In the genomic region with DNA sequence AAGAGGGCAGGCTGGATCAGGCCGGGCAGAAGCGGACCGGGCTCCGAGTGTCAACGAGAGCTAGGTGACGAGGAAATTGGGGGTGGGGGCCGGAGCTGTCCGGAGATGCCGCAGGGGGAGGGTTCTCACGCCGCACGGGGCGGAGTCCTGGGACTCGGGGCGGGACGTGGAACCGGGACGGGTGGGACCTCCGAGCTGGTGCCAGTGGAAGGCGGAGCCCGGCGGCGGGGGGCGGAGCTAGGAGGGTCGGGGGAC, we compare ENCODE assay signal across 6 cellular contexts. TPM values are rescaled to one million over a fixed set of nuclear protein-coding genes. Genes with fewer than 3 reads are reported as not detected.
DNase-seq lines count a peak whose midpoint lies in the region; ATAC-seq, FAIRE-seq and TF ChIP-seq lines count a peak whose summit lies in the region.

No MANE protein-coding gene starts in this region.

- intact Hi-C loops in HepG2 (cut with micrococcal nuclease; ENCODE audit: unreplicated experiment): loop anchor here (5.0 kb wide), 1 partner anchor 54 kb away; the partner anchor contains the start of gene STIP1

- in situ Hi-C loops in HepG2 (cut with HindIII; ENCODE audit: extremely low pct_ligation_motif_present, low pct_unique_long_range_greater_than_20kb): loop anchor here (5.0 kb wide), 1 partner anchor 61 kb away; the partner anchor contains the start of gene CATSPERZ

- BruUV-seq in HepG2 (replicated peaks; lab: Mats Ljungman, UMichigan): no TSS peak

- POLR2A ChIA-PET in HepG2 (lab: Yijun Ruan, JAX): interaction anchor here (0.6 to 8.3 kb wide), 20 partner anchors 8 to 90 kb away, joined by 3 to 113 read pairs (median 6); partner anchors contain the start of genes BAD, DNAJC4, ESRRA and MACROD1

- H3K27ac ChIP-seq in WERI-Rb-1 (peak overlapping the region; percentile 86), HepG2 (ENCODE audit: extremely low read length, insufficient read depth, low read length) (peak overlapping the region; percentile 91)

- no peak overlapping the region for H2AFZ ChIP-seq in HepG2 (ENCODE audit: low read length)

- H3K9ac ChIP-seq in HepG2 (ENCODE audit: insufficient read depth, low read depth, low read length): peak overlapping the region; percentile 92

- CTCF ChIA-PET in HepG2 (lab: Yijun Ruan, JAX; ENCODE audit: low intra/inter-chr PET ratio, low total read pairs): no interaction called here

- ATAC-seq in GM21360 (IDR thresholded peaks at IDR 0.05; ENCODE audit: unreplicated experiment) (peak; percentile 60), HepG2 (peak; percentile 71)

- TF ChIP-seq EP300 in HepG2 (IDR thresholded peaks at IDR 0.05; ENCODE audit: low read depth in 2 of 2, low read length in 2 of 2) (no peak), HepG2 (CRISPR knock-in tag; IDR thresholded peaks at IDR 0.05; ENCODE audit: borderline replicate concordance) (no peak)

- H3K79me2 ChIP-seq in HepG2 (ENCODE audit: insufficient read depth, low read length): peaks cover 23% of the 10 kb centered on the region

- DNase-seq in WERI-Rb-1: no peak
- no peak for DNase-seq in HepG2 (ENCODE audit: low spot score)
- no peak for DNase-seq in SW480 (ENCODE audit: low spot score)
- no peak for DNase-seq in NCI-H146 (lab: John Stamatoyannopoulos, UW)
- DNase-seq in AG20443 (ENCODE audit: low spot score): no peak

- H3K4me2 ChIP-seq in HepG2 (ENCODE audit: low read depth, low read length): peak overlapping the region; percentile 100; the same call in 1 of the 2 replicates

- no peak for TF ChIP-seq POLR2A in HepG2 (IDR thresholded peaks at IDR 0.05; ENCODE audit: insufficient read depth in 1 of 2, low read depth in 2 of 2, low read length in 2 of 2)

- H3K27me3 ChIP-seq in WERI-Rb-1 (ENCODE audit: insufficient read depth, low read depth, severe bottlenecking): no peaks in the 10 kb centered on the region
- no peaks in the 10 kb centered on the region; a peak in 1 of 5 replicates for H3K27me3 ChIP-seq in HepG2 (ENCODE audit: control insufficient read depth in 1 of 2, insufficient read depth in 2 of 2, low read length in 2 of 2)

- peaks cover 45% of the 10 kb centered on the region for H3K36me3 ChIP-seq in WERI-Rb-1
- peaks cover 0 to 11% of the 10 kb centered on the region in 2 experiments; a peak in 3 of 5 replicates for H3K36me3 ChIP-seq in HepG2 (replicated peaks in 1 of 2; ENCODE audit: control insufficient read depth in 1 of 2, insufficient read depth in 2 of 2, low read length in 2 of 2)

- TF ChIP-seq CTCF in WERI-Rb-1 (IDR thresholded peaks at IDR 0.05; ENCODE audit: low read depth, low read length) (no peak), HepG2 (CRISPR knock-in tag; IDR thresholded peaks at IDR 0.05) (no peak)

- peaks cover 61% of the 10 kb centered on the region for H3K4me1 ChIP-seq in HepG2 (ENCODE audit: insufficient read depth, low read length)

- 3% methylated on average over 19 of the region's 25 CpGs for WGBS in HepG2 (ENCODE audit: low lambda C conversion rate)

- no peaks in the 10 kb centered on the region for H4K20me1 ChIP-seq in HepG2 (ENCODE audit: insufficient read depth, low read length)

- TF ChIP-seq RAD21 in HepG2 (CRISPR knock-in tag; IDR thresholded peaks at IDR 0.05): no peak

- H3K9me3 ChIP-seq in WERI-Rb-1 (ENCODE audit: severe bottlenecking) (no peaks in the 10 kb centered on the region), HepG2 (ENCODE audit: low read length) (no peaks in the 10 kb centered on the region)

- H3K4me3 ChIP-seq in WERI-Rb-1 (ENCODE audit: low read depth, low read length) (peak overlapping the region; percentile 82), HepG2 (replicated peaks in 1 of 3; ENCODE audit: insufficient read depth in 1 of 3, low read depth in 2 of 3, low read length in 3 of 3) (peak overlapping the region; percentile 63 to 90 (median 84); a peak in 5 of 6 replicates)

- no peak for FAIRE-seq in HepG2 (lab: Jason Lieb, UNC)

RNA-seq across cellular contexts. Expression of gene FKBP2, which starts 0.2 kb away (rescaled TPM):
- 29.4 and 53.3 TPM in 2 replicates for total RNA-seq in HepG2 (2016; rRNA removed; fragmentation: Illumina TruSeq; extraction: Trizol)
- 18.2 and 19.3 TPM in 2 replicates for total RNA-seq in HepG2 (2016; cell fraction: cytosol; rRNA removed; fragmentation: Illumina TruSeq; extraction: Trizol; ENCODE audit: low read depth)
- total RNA-seq in HepG2 (2016; cell fraction: insoluble cytoplasmic fraction; rRNA removed; fragmentation: Illumina TruSeq; extraction: Trizol): 32.3 and 56.4 TPM in 2 replicates
- 18.4 and 23.6 TPM in 2 replicates for total RNA-seq in HepG2 (2016; cell fraction: membrane; rRNA removed; fragmentation: Illumina TruSeq; extraction: Trizol)
- total RNA-seq in HepG2 (2016; cell fraction: nucleus; rRNA removed; fragmentation: Illumina TruSeq; extraction: Trizol): 36.5 and 38.1 TPM in 2 replicates
- polyA plus RNA-seq in HepG2 (2011; rRNA removed): 30.1 and 36.0 TPM in 2 replicates
- 43.4 and 54.7 TPM in 2 replicates for polyA plus RNA-seq in HepG2 (2011; cell fraction: cytosol; rRNA removed)
- polyA plus RNA-seq in HepG2 (2011; cell fraction: nucleus; rRNA removed): 26.7 and 33.6 TPM in 2 replicates
- 49.8 and 55.5 TPM in 2 replicates for polyA plus RNA-seq in HepG2 (2012)
- 23.8 and 29.7 TPM in 2 replicates for polyA plus RNA-seq in HepG2 (2016; cell fraction: cytosol; fragmentation: Illumina TruSeq; extraction: Trizol; ENCODE audit: low read depth)
- 44.0 and 46.7 TPM in 2 replicates for polyA plus RNA-seq in HepG2 (2016; cell fraction: insoluble cytoplasmic fraction; fragmentation: Illumina TruSeq; extraction: Trizol; ENCODE audit: low read depth)
- polyA plus RNA-seq in HepG2 (2016; cell fraction: membrane; fragmentation: Illumina TruSeq; extraction: Trizol; ENCODE audit: low read depth): 22.8 and 23.9 TPM in 2 replicates
- polyA plus RNA-seq in HepG2 (2016; cell fraction: nucleus; fragmentation: Illumina TruSeq; extraction: Trizol; ENCODE audit: insufficient read depth, low read depth): 104 and 111 TPM in 2 replicates
- 21.5 and 47.8 TPM in 2 replicates for polyA minus RNA-seq in HepG2 (2011; rRNA and poly(A)+ RNA removed; ENCODE audit: low replicate concordance)
- 13.1 and 15.1 TPM in 2 replicates for polyA minus RNA-seq in HepG2 (2011; cell fraction: cytosol; rRNA and poly(A)+ RNA removed)
- 5.5 and 7.8 TPM in 2 replicates for polyA minus RNA-seq in HepG2 (2011; cell fraction: nucleus; rRNA and poly(A)+ RNA removed)

RNA-seq across cellular contexts. Expression of gene PPP1R14B, which starts 5.6 kb away (rescaled TPM):
- 120 and 148 TPM in 2 replicates for total RNA-seq in HepG2 (2016; rRNA removed; fragmentation: Illumina TruSeq; extraction: Trizol)
- total RNA-seq in HepG2 (2016; cell fraction: cytosol; rRNA removed; fragmentation: Illumina TruSeq; extraction: Trizol; ENCODE audit: low read depth): 601 and 608 TPM in 2 replicates
- total RNA-seq in HepG2 (2016; cell fraction: insoluble cytoplasmic fraction; rRNA removed; fragmentation: Illumina TruSeq; extraction: Trizol): 105 and 157 TPM in 2 replicates
- 455 and 460 TPM in 2 replicates for total RNA-seq in HepG2 (2016; cell fraction: membrane; rRNA removed; fragmentation: Illumina TruSeq; extraction: Trizol)
- 61.8 and 68.9 TPM in 2 replicates for total RNA-seq in HepG2 (2016; cell fraction: nucleus; rRNA removed; fragmentation: Illumina TruSeq; extraction: Trizol)
- polyA plus RNA-seq in HepG2 (2011; rRNA removed): 110 and 111 TPM in 2 replicates
- polyA plus RNA-seq in HepG2 (2011; cell fraction: cytosol; rRNA removed): 95.7 and 131 TPM in 2 replicates
- polyA plus RNA-seq in HepG2 (2011; cell fraction: nucleus; rRNA removed): 65.2 and 70.2 TPM in 2 replicates
- 85.4 and 91.2 TPM in 2 replicates for polyA plus RNA-seq in HepG2 (2012)
- polyA plus RNA-seq in HepG2 (2016; cell fraction: cytosol; fragmentation: Illumina TruSeq; extraction: Trizol; ENCODE audit: low read depth): 679 and 681 TPM in 2 replicates
- polyA plus RNA-seq in HepG2 (2016; cell fraction: insoluble cytoplasmic fraction; fragmentation: Illumina TruSeq; extraction: Trizol; ENCODE audit: low read depth): 111 and 115 TPM in 2 replicates
- 417 and 441 TPM in 2 replicates for polyA plus RNA-seq in HepG2 (2016; cell fraction: membrane; fragmentation: Illumina TruSeq; extraction: Trizol; ENCODE audit: low read depth)
- 105 and 136 TPM in 2 replicates for polyA plus RNA-seq in HepG2 (2016; cell fraction: nucleus; fragmentation: Illumina TruSeq; extraction: Trizol; ENCODE audit: insufficient read depth, low read depth)
- polyA minus RNA-seq in HepG2 (2011; rRNA and poly(A)+ RNA removed; ENCODE audit: low replicate concordance): 28.2 and 115 TPM in 2 replicates
- polyA minus RNA-seq in HepG2 (2011; cell fraction: cytosol; rRNA and poly(A)+ RNA removed): 27.3 and 27.5 TPM in 2 replicates
- 10.6 and 13.1 TPM in 2 replicates for polyA minus RNA-seq in HepG2 (2011; cell fraction: nucleus; rRNA and poly(A)+ RNA removed)

RNA-seq across cellular contexts. Expression of gene VEGFB, which starts 6.7 kb away (rescaled TPM):
- total RNA-seq in HepG2 (2016; rRNA removed; fragmentation: Illumina TruSeq; extraction: Trizol): 10.1 and 11.3 TPM in 2 replicates
- 33.3 and 36.0 TPM in 2 replicates for total RNA-seq in HepG2 (2016; cell fraction: cytosol; rRNA removed; fragmentation: Illumina TruSeq; extraction: Trizol; ENCODE audit: low read depth)
- 7.7 and 10.8 TPM in 2 replicates for total RNA-seq in HepG2 (2016; cell fraction: insoluble cytoplasmic fraction; rRNA removed; fragmentation: Illumina TruSeq; extraction: Trizol)
- total RNA-seq in HepG2 (2016; cell fraction: membrane; rRNA removed; fragmentation: Illumina TruSeq; extraction: Trizol): 38.1 and 42.4 TPM in 2 replicates
- 6.0 and 7.4 TPM in 2 replicates for total RNA-seq in HepG2 (2016; cell fraction: nucleus; rRNA removed; fragmentation: Illumina TruSeq; extraction: Trizol)
- 9.0 and 10.8 TPM in 2 replicates for polyA plus RNA-seq in HepG2 (2011; rRNA removed)
- 6.4 and 7.2 TPM in 2 replicates for polyA plus RNA-seq in HepG2 (2011; cell fraction: cytosol; rRNA removed)
- 14.7 and 17.2 TPM in 2 replicates for polyA plus RNA-seq in HepG2 (2011; cell fraction: nucleus; rRNA removed)
- polyA plus RNA-seq in HepG2 (2012): 40.4 and 54.0 TPM in 2 replicates
- polyA plus RNA-seq in HepG2 (2016; cell fraction: cytosol; fragmentation: Illumina TruSeq; extraction: Trizol; ENCODE audit: low read depth): 75.5 and 81.3 TPM in 2 replicates
- polyA plus RNA-seq in HepG2 (2016; cell fraction: insoluble cytoplasmic fraction; fragmentation: Illumina TruSeq; extraction: Trizol; ENCODE audit: low read depth): 19.0 and 24.4 TPM in 2 replicates
- 73.2 and 75.8 TPM in 2 replicates for polyA plus RNA-seq in HepG2 (2016; cell fraction: membrane; fragmentation: Illumina TruSeq; extraction: Trizol; ENCODE audit: low read depth)
- 29.2 and 36.6 TPM in 2 replicates for polyA plus RNA-seq in HepG2 (2016; cell fraction: nucleus; fragmentation: Illumina TruSeq; extraction: Trizol; ENCODE audit: insufficient read depth, low read depth)
- polyA minus RNA-seq in HepG2 (2011; rRNA and poly(A)+ RNA removed; ENCODE audit: low replicate concordance): 8.3 and 8.6 TPM in 2 replicates
- 9.6 and 10.8 TPM in 2 replicates for polyA minus RNA-seq in HepG2 (2011; cell fraction: cytosol; rRNA and poly(A)+ RNA removed)
- 2.8 and 3.7 TPM in 2 replicates for polyA minus RNA-seq in HepG2 (2011; cell fraction: nucleus; rRNA and poly(A)+ RNA removed)

RNA-seq across cellular contexts. Expression of gene PLCB3, which starts 10.2 kb away (rescaled TPM):
- total RNA-seq in HepG2 (2016; rRNA removed; fragmentation: Illumina TruSeq; extraction: Trizol): 11.0 and 13.8 TPM in 2 replicates
- 1.0 and 1.3 TPM in 2 replicates for total RNA-seq in HepG2 (2016; cell fraction: cytosol; rRNA removed; fragmentation: Illumina TruSeq; extraction: Trizol; ENCODE audit: low read depth)
- 8.3 and 13.7 TPM in 2 replicates for total RNA-seq in HepG2 (2016; cell fraction: insoluble cytoplasmic fraction; rRNA removed; fragmentation: Illumina TruSeq; extraction: Trizol)
- 4.1 and 4.8 TPM in 2 replicates for total RNA-seq in HepG2 (2016; cell fraction: membrane; rRNA removed; fragmentation: Illumina TruSeq; extraction: Trizol)
- 10.2 and 12.9 TPM in 2 replicates for total RNA-seq in HepG2 (2016; cell fraction: nucleus; rRNA removed; fragmentation: Illumina TruSeq; extraction: Trizol)
- polyA plus RNA-seq in HepG2 (2011; rRNA removed): 7.5 and 9.0 TPM in 2 replicates
- 4.0 and 5.1 TPM in 2 replicates for polyA plus RNA-seq in HepG2 (2011; cell fraction: cytosol; rRNA removed)
- 41.8 and 57.9 TPM in 2 replicates for polyA plus RNA-seq in HepG2 (2011; cell fraction: nucleus; rRNA removed)
- 4.3 TPM in 2 replicates for polyA plus RNA-seq in HepG2 (2012)
- 0.59 and 0.66 TPM in 2 replicates for polyA plus RNA-seq in HepG2 (2016; cell fraction: cytosol; fragmentation: Illumina TruSeq; extraction: Trizol; ENCODE audit: low read depth)
- polyA plus RNA-seq in HepG2 (2016; cell fraction: insoluble cytoplasmic fraction; fragmentation: Illumina TruSeq; extraction: Trizol; ENCODE audit: low read depth): 7.0 and 8.7 TPM in 2 replicates
- polyA plus RNA-seq in HepG2 (2016; cell fraction: membrane; fragmentation: Illumina TruSeq; extraction: Trizol; ENCODE audit: low read depth): 1.6 and 1.9 TPM in 2 replicates
- polyA plus RNA-seq in HepG2 (2016; cell fraction: nucleus; fragmentation: Illumina TruSeq; extraction: Trizol; ENCODE audit: insufficient read depth, low read depth): 30.9 and 31.3 TPM in 2 replicates
- polyA minus RNA-seq in HepG2 (2011; rRNA and poly(A)+ RNA removed; ENCODE audit: low replicate concordance): 16.2 and 72.0 TPM in 2 replicates
- 6.0 and 9.0 TPM in 2 replicates for polyA minus RNA-seq in HepG2 (2011; cell fraction: cytosol; rRNA and poly(A)+ RNA removed)
- 7.6 and 9.8 TPM in 2 replicates for polyA minus RNA-seq in HepG2 (2011; cell fraction: nucleus; rRNA and poly(A)+ RNA removed)

RNA-seq across cellular contexts. Expression of gene DNAJC4, which starts 10.8 kb away (rescaled TPM):
- 7.1 and 10.3 TPM in 2 replicates for total RNA-seq in HepG2 (2016; rRNA removed; fragmentation: Illumina TruSeq; extraction: Trizol)
- total RNA-seq in HepG2 (2016; cell fraction: cytosol; rRNA removed; fragmentation: Illumina TruSeq; extraction: Trizol; ENCODE audit: low read depth): 28.3 and 35.6 TPM in 2 replicates
- 6.3 and 10.4 TPM in 2 replicates for total RNA-seq in HepG2 (2016; cell fraction: insoluble cytoplasmic fraction; rRNA removed; fragmentation: Illumina TruSeq; extraction: Trizol)
- 28.1 and 29.9 TPM in 2 replicates for total RNA-seq in HepG2 (2016; cell fraction: membrane; rRNA removed; fragmentation: Illumina TruSeq; extraction: Trizol)
- 5.2 and 8.8 TPM in 2 replicates for total RNA-seq in HepG2 (2016; cell fraction: nucleus; rRNA removed; fragmentation: Illumina TruSeq; extraction: Trizol)
- polyA plus RNA-seq in HepG2 (2011; rRNA removed): 60.8 and 70.9 TPM in 2 replicates
- 33.5 and 51.1 TPM in 2 replicates for polyA plus RNA-seq in HepG2 (2011; cell fraction: cytosol; rRNA removed)
- 73.5 and 95.2 TPM in 2 replicates for polyA plus RNA-seq in HepG2 (2011; cell fraction: nucleus; rRNA removed)
- polyA plus RNA-seq in HepG2 (2012): 39.4 and 41.6 TPM in 2 replicates
- polyA plus RNA-seq in HepG2 (2016; cell fraction: cytosol; fragmentation: Illumina TruSeq; extraction: Trizol; ENCODE audit: low read depth): 106 and 114 TPM in 2 replicates
- 22.4 and 29.3 TPM in 2 replicates for polyA plus RNA-seq in HepG2 (2016; cell fraction: insoluble cytoplasmic fraction; fragmentation: Illumina TruSeq; extraction: Trizol; ENCODE audit: low read depth)
- 95.1 and 103 TPM in 2 replicates for polyA plus RNA-seq in HepG2 (2016; cell fraction: membrane; fragmentation: Illumina TruSeq; extraction: Trizol; ENCODE audit: low read depth)
- polyA plus RNA-seq in HepG2 (2016; cell fraction: nucleus; fragmentation: Illumina TruSeq; extraction: Trizol; ENCODE audit: insufficient read depth, low read depth): 38.2 and 42.5 TPM in 2 replicates
- polyA minus RNA-seq in HepG2 (2011; rRNA and poly(A)+ RNA removed; ENCODE audit: low replicate concordance): 22.4 and 24.1 TPM in 2 replicates
- polyA minus RNA-seq in HepG2 (2011; cell fraction: cytosol; rRNA and poly(A)+ RNA removed): 10.7 and 10.8 TPM in 2 replicates
- 6.1 and 7.1 TPM in 2 replicates for polyA minus RNA-seq in HepG2 (2011; cell fraction: nucleus; rRNA and poly(A)+ RNA removed)
